In genomic region chr3:72595927-72596610, GRCh38 we compare ENCODE assay signal across 15 cellular contexts.
DNase-seq lines count a peak whose midpoint lies in the region; ATAC-seq and TF ChIP-seq lines count a peak whose summit lies in the region.
"Had no signal": no experiment of that assay in that cellular context is flagged by ENCODE, and none has a peak within 500 bp of the region (broad histone marks: within the 10 kb centered on the region; RNA-seq: fewer than 3 reads in every experiment).

No MANE protein-coding gene starts in this region.

- H3K36me3 ChIP-seq in GM23338 (ENCODE audit: insufficient read depth) (no peaks in the 10 kb centered on the region), adipocyte (ENCODE audit: control insufficient read depth, insufficient read depth, low read length, severe bottlenecking) (no peaks in the 10 kb centered on the region), trophoblast cell (ENCODE audit: control insufficient read depth in 1 of 2, insufficient read depth in 2 of 2, low read length in 2 of 2) (no peaks in the 10 kb centered on the region), left lung (no peaks in the 10 kb centered on the region)

- H2BK120ac ChIP-seq in trophoblast cell (ENCODE audit: insufficient read depth, low read length, poor library complexity), result no peak overlapping the region

- intact Hi-C loops in left lung (cut with DNase I), result no loop called here

- H3K27ac Mint-ChIP-seq in GM23338, result no peak overlapping the region

- no peaks in the 10 kb centered on the region for H3F3A ChIP-seq in GM23338 (replicated peaks; ENCODE audit: low read depth)

- peaks cover 33% of the 10 kb centered on the region for H3K4me1 Mint-ChIP-seq in GM23338
- H3K4me1 Mint-ChIP-seq: IgD-negative memory B cell had no signal

- H4K20me1 ChIP-seq in GM23338 (replicated peaks; ENCODE audit: insufficient read depth), result no peaks in the 10 kb centered on the region

- H2BK12ac ChIP-seq in trophoblast cell (ENCODE audit: low read length), result no peak overlapping the region

- H3K9me3 ChIP-seq in adipocyte (ENCODE audit: control insufficient read depth, low read length) (no peaks in the 10 kb centered on the region), trophoblast cell (ENCODE audit: insufficient read depth, low read depth, low read length) (no peaks in the 10 kb centered on the region), left lung (no peaks in the 10 kb centered on the region)

- H3K79me1 ChIP-seq in trophoblast cell (ENCODE audit: low read length), result no peaks in the 10 kb centered on the region

- H4K8ac ChIP-seq in trophoblast cell (ENCODE audit: low read depth, low read length), result no peak overlapping the region

- no peak overlapping the region for H3K4ac ChIP-seq in trophoblast cell (ENCODE audit: low read depth, low read length)

- H3K9me3 Mint-ChIP-seq in GM23338, result no peaks in the 10 kb centered on the region
- H3K9me3 Mint-ChIP-seq: IgD-negative memory B cell had no signal

- no peak overlapping the region for H4K91ac ChIP-seq in trophoblast cell (ENCODE audit: low read depth, low read length)

- peaks cover 7% of the 10 kb centered on the region for H3K27me3 Mint-ChIP-seq in GM23338 (ENCODE audit: insufficient read depth, low read depth, poor library complexity)

- H3K36me3 Mint-ChIP-seq in GM23338 (ENCODE audit: low read depth), result no peaks in the 10 kb centered on the region
- H3K36me3 Mint-ChIP-seq: IgD-negative memory B cell had no signal

- H3K4me1 ChIP-seq in GM23338 (ENCODE audit: insufficient read depth) (peaks cover 30% of the 10 kb centered on the region), adipocyte (ENCODE audit: control insufficient read depth, insufficient read depth, low read length) (peaks cover 24% of the 10 kb centered on the region), trophoblast cell (ENCODE audit: control insufficient read depth in 1 of 2, insufficient read depth in 2 of 2, low read length in 2 of 2) (peaks cover 15 to 21% of the 10 kb centered on the region in 2 experiments), left lung (peaks cover 0 to 1% of the 10 kb centered on the region in 2 donors)

- TF ChIP-seq CTCF in GM23338 (conservative IDR thresholded peaks at IDR 0.05; ENCODE audit: low read depth in 2 of 2) (no peak), left lung (IDR thresholded peaks at IDR 0.05) (no peak), omental fat pad (IDR thresholded peaks at IDR 0.05) (no peak)

- no peak overlapping the region for H3K23ac ChIP-seq in trophoblast cell (ENCODE audit: low read length)

- no peak overlapping the region for H2BK5ac ChIP-seq in trophoblast cell (ENCODE audit: low read depth, low read length, poor library complexity)

- DNase-seq in Daoy (ENCODE audit: low read depth) (peak; percentile 21), GM23338 (ENCODE audit: low spot score) (no peak), adipocyte (ENCODE audit: low read depth) (peak; percentile 42), trophoblast cell (no peak), left lung (no peak), omental fat pad (ENCODE audit: low spot score) (no peak), globus pallidus (ENCODE audit: low spot score) (no peak)
- DNase-seq: ACHN, Kasumi-1, NCI-H1105 treated with DMSO at 0.1 percent for 48 hours, NCI-H1694 treated with DMSO at 0.1 percent for 48 hours, NCI-H2107, NCI-H2227 treated with DMSO at 0.1 percent for 48 hours, NCI-H524 treated with DMSO at 0.1 percent for 48 hours had no signal

- no peaks in the 10 kb centered on the region for H3K79me2 ChIP-seq in GM23338 (replicated peaks; ENCODE audit: insufficient read depth)
- H3K79me2 ChIP-seq in trophoblast cell (ENCODE audit: control insufficient read depth, insufficient read depth, low read length, poor library complexity), result no peaks in the 10 kb centered on the region

- WGBS in trophoblast cell (ENCODE audit: extremely low coverage, insufficient coverage, insufficient read length), result no CpG with 5 or more reads among the region's 7 CpGs

- H3K4me2 ChIP-seq in GM23338 (no peak overlapping the region), trophoblast cell (ENCODE audit: low read length) (no peak overlapping the region)

- H3K27ac ChIP-seq in GM23338 (ENCODE audit: low read depth) (no peak overlapping the region), trophoblast cell (ENCODE audit: low read depth, low read length) (no peak overlapping the region), left lung (no peak overlapping the region)

- no peak overlapping the region for H3K9ac ChIP-seq in adipocyte (ENCODE audit: low read length)
- no peak overlapping the region for H3K9ac ChIP-seq in trophoblast cell (ENCODE audit: low read length)

- no peak overlapping the region for H3K14ac ChIP-seq in trophoblast cell (ENCODE audit: low read length)

- no peak overlapping the region for H4K12ac ChIP-seq in trophoblast cell (ENCODE audit: low read depth, low read length)

- ATAC-seq in GM23338 (no peak), left lung (no peak), omental fat pad (ENCODE audit: low FRiP score) (no peak)

- H3K18ac ChIP-seq in trophoblast cell (ENCODE audit: low read length), result no peak overlapping the region

- H3K27me3 ChIP-seq in GM23338 (ENCODE audit: insufficient read depth), result no peaks in the 10 kb centered on the region
- H3K27me3 ChIP-seq in adipocyte (replicated peaks; ENCODE audit: control insufficient read depth, insufficient read depth, low read length), result peaks cover 41% of the 10 kb centered on the region
- H3K27me3 ChIP-seq in trophoblast cell (ENCODE audit: insufficient read depth, low read length), result no peaks in the 10 kb centered on the region
- no peaks in the 10 kb centered on the region for H3K27me3 ChIP-seq in left lung

- H2AK5ac ChIP-seq in trophoblast cell (ENCODE audit: low read length), result peak overlapping the region; percentile 24

- H3K9me2 ChIP-seq in GM23338 (ENCODE audit: insufficient read depth), result no peaks in the 10 kb centered on the region

- H2AFZ ChIP-seq in GM23338, result 0 out of 2 replicates have a peak overlapping the region, but pooled peaks have one; percentile 28
- no peak overlapping the region for H2AFZ ChIP-seq in trophoblast cell (ENCODE audit: insufficient read depth, low read length, poor library complexity)

- H3K4me3 ChIP-seq in GM23338 (no peak overlapping the region), adipocyte (ENCODE audit: low read length) (no peak overlapping the region), trophoblast cell (ENCODE audit: low read depth, low read length) (no peak overlapping the region), left lung (no peak overlapping the region)

- no peak overlapping the region for H3K4me3 Mint-ChIP-seq in GM23338
- H3K4me3 Mint-ChIP-seq: IgD-negative memory B cell had no signal

TF ChIP-seq in GM23338, 12 proteins besides CTCF, POLR2A, EP300 and RAD21 (continues in another document):
- no peak for TF ChIP-seq ETS1 (IDR thresholded peaks at IDR 0.05)
- TF ChIP-seq POLR2AphosphoS5 (IDR thresholded peaks at IDR 0.05; ENCODE audit: low read depth), result no peak
- no peak for TF ChIP-seq NANOG (IDR thresholded peaks at IDR 0.05; ENCODE audit: borderline replicate concordance)
- no peak for TF ChIP-seq STAT1 (IDR thresholded peaks at IDR 0.05; ENCODE audit: unreplicated experiment)
- no peak for TF ChIP-seq EZH2 (IDR thresholded peaks at IDR 0.05; ENCODE audit: low read depth, unreplicated experiment)
- TF ChIP-seq JUNB (IDR thresholded peaks at IDR 0.05; ENCODE audit: unreplicated experiment), result no peak
- TF ChIP-seq EZH2phosphoT487 (IDR thresholded peaks at IDR 0.05; ENCODE audit: unreplicated experiment), result no peak
- TF ChIP-seq CREB1 (CRISPR knock-in tag; IDR thresholded peaks at IDR 0.05; ENCODE audit: low read depth), result no peak
- TF ChIP-seq ZNF114 (CRISPR knock-in tag; IDR thresholded peaks at IDR 0.05), result no peak

Comparison
In these comparisons a context has a peak if more than half of its experiments do, and no peak if none do; other contexts are left out.
1. DNase-seq: peak in Daoy (single experiment) and adipocyte (single experiment); none in GM23338 (single experiment), trophoblast cell (0 of 2), left lung (0 of 2), omental fat pad (single experiment) and globus pallidus (single experiment).